Comparison of ENCODE assay signal across 7 cellular contexts in the genomic region with DNA sequence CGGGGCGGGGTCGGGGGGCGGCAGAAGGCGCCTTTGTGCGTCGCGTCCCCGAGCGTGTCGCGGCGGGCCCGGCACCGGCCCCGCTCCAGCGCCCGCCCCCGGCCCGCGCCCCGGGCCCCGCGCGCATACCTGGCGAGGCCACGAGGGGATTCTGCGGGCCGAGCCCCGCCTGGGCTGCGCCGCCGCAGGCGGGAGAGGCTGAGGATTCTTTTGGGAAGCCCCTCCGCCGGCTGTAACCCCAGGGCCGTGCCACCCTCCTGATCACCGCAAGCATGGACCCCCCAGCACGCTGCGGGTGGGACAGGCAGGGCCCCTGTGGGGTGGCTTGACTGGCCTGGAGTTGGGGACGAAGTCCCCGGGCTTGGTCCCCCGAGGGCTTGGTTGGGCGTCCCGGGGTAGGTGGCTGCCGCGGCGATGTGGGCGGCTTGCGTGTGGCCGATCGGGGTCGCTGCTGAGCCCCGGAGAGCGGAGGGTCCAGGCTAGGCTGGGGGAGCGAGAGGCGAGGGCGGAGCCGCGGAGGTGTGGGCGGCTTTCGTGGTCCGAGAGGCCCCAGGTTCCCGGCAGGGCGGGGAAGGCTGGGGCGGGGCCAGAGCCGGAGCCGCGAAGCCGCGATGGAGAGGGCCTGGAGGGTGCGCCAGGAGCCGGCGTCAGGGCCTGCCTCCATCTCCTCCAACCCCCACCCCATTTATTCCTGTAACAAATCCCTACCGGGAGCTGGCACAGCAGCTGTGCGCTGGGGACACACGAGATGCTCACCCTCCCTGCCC. TPM values are rescaled to one million over a fixed set of nuclear protein-coding genes. Genes with fewer than 3 reads are reported as not detected.
DNase-seq lines count a peak whose midpoint lies in the region; ATAC-seq and TF ChIP-seq lines count a peak whose summit lies in the region.

No MANE protein-coding gene starts in this region.

- TF ChIP-seq POLR2A in gastroesophageal sphincter (IDR thresholded peaks at IDR 0.05) (no peak), ovary (IDR thresholded peaks at IDR 0.05) (peak; percentile 41)

- TF ChIP-seq EP300 in gastroesophageal sphincter (IDR thresholded peaks at IDR 0.05) (no peak), ovary (IDR thresholded peaks at IDR 0.05) (no peak)

- no CpG with 5 or more reads among the region's 77 CpGs for WGBS in gastroesophageal sphincter (ENCODE audit: low coverage in 1 of 2), 2 donors
- 0 to 2% (median 1%) methylated on average over 38 to 77 of the region's 77 CpGs for WGBS in ovary, 3 donors

- ATAC-seq in GM18502 (IDR thresholded peaks at IDR 0.05; ENCODE audit: poor library complexity, unreplicated experiment): peak; percentile 74
- ATAC-seq in HG03025 (IDR thresholded peaks at IDR 0.05; ENCODE audit: low FRiP score, unreplicated experiment): peak; percentile 27
- peak; percentile 68 for ATAC-seq in gastroesophageal sphincter

- no peaks in the 10 kb centered on the region for H3K27me3 ChIP-seq in gastroesophageal sphincter
- no peaks in the 10 kb centered on the region for H3K27me3 ChIP-seq in ovary

- H3K4me1 ChIP-seq in gastroesophageal sphincter (peaks cover 0 to 59% (median 28%) of the 10 kb centered on the region in 3 donors), ovary (ENCODE audit: insufficient read depth) (peaks cover 9% of the 10 kb centered on the region)

- peaks cover 4% of the 10 kb centered on the region for H3K9me3 Mint-ChIP-seq in type B pancreatic cell

- no peak overlapping the region for H3K27ac Mint-ChIP-seq in type B pancreatic cell

- H3K4me3 ChIP-seq in gastroesophageal sphincter: peak overlapping the region; percentile 53 to 87
- H3K4me3 ChIP-seq in ovary: peak overlapping the region; percentile 80

- H3K9me3 ChIP-seq in gastroesophageal sphincter: no peaks in the 10 kb centered on the region
- no peaks in the 10 kb centered on the region for H3K9me3 ChIP-seq in ovary

- peaks cover 8% of the 10 kb centered on the region for H3K36me3 Mint-ChIP-seq in type B pancreatic cell

- peaks cover 3% of the 10 kb centered on the region for H3K27me3 Mint-ChIP-seq in type B pancreatic cell

- H3K27ac ChIP-seq in gastroesophageal sphincter (peak overlapping the region; percentile 69 to 95 (median 92)), ovary (peak overlapping the region; percentile 85 to 88)

- peak overlapping the region; percentile 79 for H3K4me3 Mint-ChIP-seq in type B pancreatic cell

- intact Hi-C loops in ovary (cut with DNase I): loop anchor here in 1 of 4 donors (10.0 kb wide), 2 partner anchors 171 to 401 kb away; a partner anchor contains a TSS

- peaks cover 11% of the 10 kb centered on the region for H3K4me1 Mint-ChIP-seq in type B pancreatic cell (ENCODE audit: unreplicated experiment)

- DNase-seq in OCI-M2 (lab: John Stamatoyannopoulos, UW; ENCODE audit: unreplicated experiment) (peak; percentile 9), activated gamma-delta T cell (lab: John Stamatoyannopoulos, UW) (peak; percentile 60), ovary (peak; percentile 79 to 89 (median 84)), type B pancreatic cell (ENCODE audit: extremely low spot score, unreplicated experiment) (peak; percentile 91)

- TF ChIP-seq CTCF in gastroesophageal sphincter (IDR thresholded peaks at IDR 0.05) (peak in 3 of 4 experiments; percentile 30 to 63 (median 50)), ovary (IDR thresholded peaks at IDR 0.05) (peak in 2 of 3 donors; percentile 41 to 51), type B pancreatic cell (conservative IDR thresholded peaks at IDR 0.05) (peak; percentile 74)

- H3K36me3 ChIP-seq in gastroesophageal sphincter (no peaks in the 10 kb centered on the region), ovary (no peaks in the 10 kb centered on the region)

RNA-seq across cellular contexts. Expression of a gene that starts 28.4 kb away (rescaled TPM):
- total RNA-seq in gastroesophageal sphincter: 1 to 10 TPM; 1.0 to 3.2 (median 2.1) TPM
- 1 to 10 TPM in 1 of 7 donors, under 1 TPM in 6; 0.35 to 2.0 (median 0.79) TPM for total RNA-seq in ovary
- under 1 TPM; 0.27 to 0.45 TPM for polyA plus RNA-seq in ovary
- 0.24 and 0.33 TPM in 2 replicates for total RNA-seq in type B pancreatic cell (ENCODE audit: low replicate concordance)

Comparison
In these comparisons a context has a peak if more than half of its experiments do, and no peak if none do; other contexts are left out.
1. Peak in every context shown above with its lines: DNase-seq, ATAC-seq, H3K4me3 ChIP-seq and H3K27ac ChIP-seq.
2. DNase-seq: peak in every context shown above with its lines; median percentile 91 in type B pancreatic cell; 84 in ovary; 60 in activated gamma-delta T cell; 9 in OCI-M2.